Comparison of ENCODE assay signal across 10 cellular contexts in genomic region chrX:104913348-104913747, GRCh38.
DNase-seq lines count a peak whose midpoint lies in the region; ATAC-seq and TF ChIP-seq lines count a peak whose summit lies in the region.
"Had no signal": no experiment of that assay in that cellular context is flagged by ENCODE, and none has a peak within 500 bp of the region (broad histone marks: within the 10 kb centered on the region; RNA-seq: fewer than 3 reads in every experiment).

No MANE protein-coding gene starts in this region.

- no peak for ATAC-seq in stimulated activated naive CD8-positive, alpha-beta T cell treated with anti-CD3 and anti-CD28 coated beads, Interleukin-15, Interleukin-2, amounts not matched to agents 100 U/mL and 50 U/mL, for 24 hours

- H4K20me1 ChIP-seq in neural progenitor cell (ENCODE audit: low read depth), result no peaks in the 10 kb centered on the region

- no peak overlapping the region for H3K27ac ChIP-seq in neural progenitor cell
- H3K27ac ChIP-seq: SK-N-MC had no signal

- H3K27ac Mint-ChIP-seq in neural progenitor cell, result no peak overlapping the region
- H3K27ac Mint-ChIP-seq: activated naive CD8-positive, alpha-beta T cell had no signal

- no peak overlapping the region for H3K9ac ChIP-seq in neural progenitor cell

- no peaks in the 10 kb centered on the region for H3K27me3 ChIP-seq in neural progenitor cell

- H3K4me2 ChIP-seq in neural progenitor cell, result no peak overlapping the region

- H3K36me3 Mint-ChIP-seq in neural progenitor cell, result no peaks in the 10 kb centered on the region
- H3K36me3 Mint-ChIP-seq: activated naive CD8-positive, alpha-beta T cell had no signal

- H3K4me3 ChIP-seq in choroid plexus epithelial cell (ENCODE audit: low read depth, low read length), result no peak overlapping the region
- H3K4me3 ChIP-seq in neural progenitor cell, result no peak overlapping the region
- H3K4me3 ChIP-seq: SK-N-MC had no signal

- DNase-seq in NCI-H524 treated with DMSO at 0.1 percent for 48 hours (lab: John Stamatoyannopoulos, UW), result peak; percentile 10
- DNase-seq in choroid plexus epithelial cell (ENCODE audit: low read depth), result peak; percentile 23
- peak; percentile 69 for DNase-seq in neural progenitor cell (ENCODE audit: low spot score)
- DNase-seq in NCI-H187 (lab: John Stamatoyannopoulos, UW), result no peak
- DNase-seq in NCI-H187 treated with DMSO at 0.1 percent for 48 hours (lab: John Stamatoyannopoulos, UW), result no peak
- no peak for DNase-seq in ecto neural progenitor cell (ENCODE audit: low spot score)
- DNase-seq in stimulated activated naive CD8-positive, alpha-beta T cell treated with anti-CD3 and anti-CD28 coated beads, Interleukin-15, Interleukin-2, amounts not matched to agents 100 U/mL and 50 U/mL, for 24 hours, result no peak

- H3K4me1 ChIP-seq in neural progenitor cell, result no peaks in the 10 kb centered on the region

- peaks cover 3% of the 10 kb centered on the region for H3K4me1 Mint-ChIP-seq in neural progenitor cell

- H2AFZ ChIP-seq in neural progenitor cell (replicated peaks), result no peak overlapping the region

- H3K9me3 ChIP-seq in neural progenitor cell (ENCODE audit: low read depth), result peaks cover 3% of the 10 kb centered on the region

- no peaks in the 10 kb centered on the region for H3K27me3 Mint-ChIP-seq in neural progenitor cell (ENCODE audit: insufficient read depth, low read depth)
- H3K27me3 Mint-ChIP-seq: activated naive CD8-positive, alpha-beta T cell had no signal

- peak; percentile 28; the same call in 1 of the 3 replicates for TF ChIP-seq CTCF in GM12872 (IDR thresholded peaks at IDR 0.05; ENCODE audit: insufficient read depth, low read depth, low read length)
- TF ChIP-seq CTCF in choroid plexus epithelial cell (conservative IDR thresholded peaks at IDR 0.05; ENCODE audit: low read depth, low read length), result peak; percentile 53
- peak; percentile 59 for TF ChIP-seq CTCF in neural progenitor cell (IDR thresholded peaks at IDR 0.05)

- H3K9me3 Mint-ChIP-seq in neural progenitor cell, result peaks cover 2% of the 10 kb centered on the region

- no peaks in the 10 kb centered on the region for H3K36me3 ChIP-seq in neural progenitor cell

- no peaks in the 10 kb centered on the region for H3F3A ChIP-seq in neural progenitor cell (ENCODE audit: low read depth)

- no peak overlapping the region for H3K4me3 Mint-ChIP-seq in neural progenitor cell
- H3K4me3 Mint-ChIP-seq: activated naive CD8-positive, alpha-beta T cell had no signal

- no peaks in the 10 kb centered on the region for H3K79me2 ChIP-seq in neural progenitor cell (ENCODE audit: low read depth)

Comparison
In these comparisons a context has a peak if more than half of its experiments do, and no peak if none do; other contexts are left out.
1. DNase-seq: peak in NCI-H524 treated with DMSO at 0.1 percent for 48 hours (single experiment), choroid plexus epithelial cell (single experiment) and neural progenitor cell (single experiment); none in NCI-H187 (0 of 2), NCI-H187 treated with DMSO at 0.1 percent for 48 hours (single experiment), ecto neural progenitor cell (single experiment) and stimulated activated naive CD8-positive, alpha-beta T cell treated with anti-CD3 and anti-CD28 coated beads, Interleukin-15, Interleukin-2, amounts not matched to agents 100 U/mL and 50 U/mL, for 24 hours (single experiment).
2. Peak in every context shown above with its lines, with median percentiles within 50 percentile points of each other: CTCF ChIP-seq.